Comparison of ENCODE assay signal across 8 cellular contexts in the genomic region with DNA sequence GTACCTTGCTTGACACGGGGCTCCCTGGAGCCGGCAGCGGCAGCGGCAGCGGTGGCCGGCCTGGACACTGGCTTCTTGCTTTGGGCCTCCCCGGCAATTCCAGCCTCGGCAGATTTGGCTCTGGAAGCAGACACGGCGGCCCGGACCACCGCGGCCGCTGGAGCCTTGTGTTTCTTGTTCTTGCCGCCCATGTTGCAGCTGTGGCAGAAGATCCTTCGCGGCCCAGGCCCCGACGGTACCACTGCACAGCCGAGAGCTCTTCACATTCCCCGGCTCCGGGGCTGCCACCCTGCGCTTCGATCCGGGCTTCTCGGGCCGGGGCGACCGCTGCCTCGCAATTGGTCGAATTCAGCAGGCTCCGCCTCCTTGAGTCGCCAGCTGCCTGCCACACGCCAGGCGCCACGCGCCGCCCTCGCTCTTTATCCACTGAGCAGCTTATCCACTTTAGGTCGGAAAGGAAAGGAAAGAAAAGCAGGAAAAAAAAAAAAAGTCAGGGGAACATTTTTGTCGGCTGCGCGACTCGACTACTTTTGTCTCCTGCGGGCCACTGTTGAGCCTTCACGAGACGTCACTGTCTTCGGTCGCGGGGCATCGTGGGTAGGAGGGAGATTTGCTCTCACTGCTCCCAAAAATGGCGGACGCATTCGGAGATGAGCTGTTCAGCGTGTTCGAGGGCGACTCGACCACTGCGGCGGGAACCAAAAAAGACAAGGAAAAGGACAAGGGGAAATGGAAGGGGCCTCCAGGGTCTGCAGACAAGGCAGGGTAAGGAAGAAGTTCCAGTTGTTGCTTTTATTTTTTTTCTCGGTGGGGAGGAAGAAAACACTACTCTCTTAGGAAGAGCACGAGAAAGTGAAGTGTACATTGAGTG. TPM values are rescaled to one million over a fixed set of nuclear protein-coding genes. Genes with fewer than 3 reads are reported as not detected.
A peak's percentile ranks its signal among the peaks of the same experiment; 100 is the strongest.
DNase-seq lines count a peak whose midpoint lies in the region; ATAC-seq and TF ChIP-seq lines count a peak whose summit lies in the region.

TSS of gene DHX29 (minus strand) at position 312 of the 871 bp plus-strand sequence. CDS start at position 191, 121 bp downstream.
TSS of gene MTREX (plus strand) at position 607 of the 871 bp plus-strand sequence. CDS start at position 632, 25 bp downstream.

- H3K27ac ChIP-seq in SJSA1 = peak within 1 kb of the TSS; percentile 89
- H3K27ac ChIP-seq in gastroesophageal sphincter = peak within 1 kb of the TSS; percentile 87 to 93 (median 90)
- H3K27ac ChIP-seq in neutrophil = peak within 1 kb of the TSS; percentile 82
- H3K27ac ChIP-seq in substantia nigra (ENCODE audit: low read depth, low read length, poor library complexity, severe bottlenecking) = peak within 1 kb of the TSS; percentile 94

- H3K4me1 ChIP-seq in SJSA1 (replicated peaks) = peaks cover 26% of the 10 kb centered on the region
- H3K4me1 ChIP-seq in gastroesophageal sphincter = peaks cover 17 to 78% (median 33%) of the 10 kb centered on the region in 3 donors
- H3K4me1 ChIP-seq in neutrophil (ENCODE audit: control insufficient read depth in 1 of 2, insufficient read depth in 1 of 2, low read depth in 1 of 2, low read length in 1 of 2) = peaks cover 32 to 35% of the 10 kb centered on the region in 2 experiments

- H3K27me3 ChIP-seq in SJSA1 (replicated peaks) = no peaks in the 10 kb centered on the region
- H3K27me3 ChIP-seq in gastroesophageal sphincter = no peaks in the 10 kb centered on the region
- H3K27me3 ChIP-seq in neutrophil = no peaks in the 10 kb centered on the region

- peak; percentile 46 to 54 for TF ChIP-seq POLR2A in gastroesophageal sphincter (IDR thresholded peaks at IDR 0.05)

- no peak for TF ChIP-seq EP300 in gastroesophageal sphincter (IDR thresholded peaks at IDR 0.05)

- 0 to 1% methylated on average over 2 to 32 of the region's 62 CpGs for WGBS in gastroesophageal sphincter (ENCODE audit: low coverage in 1 of 2), 2 donors

- TF ChIP-seq CTCF in HFF-Myc (IDR thresholded peaks at IDR 0.05; ENCODE audit: low read depth, low read length, missing control alignments) (no peak), gastroesophageal sphincter (IDR thresholded peaks at IDR 0.05) (no peak), neutrophil (IDR thresholded peaks at IDR 0.05) (peak; percentile 35)

- DNase-seq in GM04503 (ENCODE audit: low read depth) (peak; percentile 72), HFF-Myc (ENCODE audit: extremely low read depth, low read depth) (peak; percentile 73), MV-4-11 (lab: John Stamatoyannopoulos, UW) (peak; percentile 85), SJSA1 (ENCODE audit: low read depth in 1 of 2, low spot score in 2 of 2) (peak; percentile 90 to 97), substantia nigra (lab: John Stamatoyannopoulos, UW) (peak; percentile 73 to 98 (median 91))
- DNase-seq in activated naive CD4-positive, alpha-beta T cell (lab: John Stamatoyannopoulos, UW) = peak; percentile 82 to 91 (median 88)

- ATAC-seq in gastroesophageal sphincter = peak; percentile 95

- H3K4me3 ChIP-seq in HFF-Myc (replicated peaks; ENCODE audit: low read depth, low read length) (peak within 1 kb of the TSS; percentile 98), SJSA1 (peak within 1 kb of the TSS; percentile 74), gastroesophageal sphincter (peak within 1 kb of the TSS; percentile 53 to 77), neutrophil (ENCODE audit: low read depth in 1 of 2, low read length in 1 of 2) (peak within 1 kb of the TSS; percentile 75 to 76)

- H3K9me3 ChIP-seq in SJSA1 (replicated peaks) = 0 out of 2 replicates have a peak, but pooled peaks cover 2% of the 10 kb centered on the region
- H3K9me3 ChIP-seq in gastroesophageal sphincter = no peaks in the 10 kb centered on the region
- no peaks in the 10 kb centered on the region for H3K9me3 ChIP-seq in neutrophil

- peaks cover 11% of the 10 kb centered on the region for H3K36me3 ChIP-seq in SJSA1
- no peaks in the 10 kb centered on the region for H3K36me3 ChIP-seq in gastroesophageal sphincter
- H3K36me3 ChIP-seq in neutrophil = no peaks in the 10 kb centered on the region

RNA-seq across cellular contexts. Expression of gene DHX29, which starts in this region (rescaled TPM):
- 28.4 and 38.7 TPM in 2 replicates for total RNA-seq in SJSA1 (2014; rRNA removed; shearing (Covaris generic))
- 10 to 100 TPM; 31.8 to 43.3 (median 35.9) TPM for total RNA-seq in gastroesophageal sphincter

RNA-seq across cellular contexts. Expression of gene MTREX, which starts in this region (rescaled TPM):
- 93.3 and 113 TPM in 2 replicates for total RNA-seq in SJSA1 (2014; rRNA removed; shearing (Covaris generic))
- 10 to 100 TPM; 55.7 to 93.2 (median 61.5) TPM for total RNA-seq in gastroesophageal sphincter

Comparison
In these comparisons a context has a peak if more than half of its experiments do, and no peak if none do; other contexts are left out.
1. Peak in every context shown above with its lines: DNase-seq, ATAC-seq, H3K4me3 ChIP-seq and H3K27ac ChIP-seq.